ENCODE assay signal across 16 cellular contexts in genomic region chr1:151835596-151835995, GRCh38. TPM values are rescaled to one million over a fixed set of nuclear protein-coding genes. Genes with fewer than 3 reads are reported as not detected.
DNase-seq lines count a peak whose midpoint lies in the region; ATAC-seq and TF ChIP-seq lines count a peak whose summit lies in the region.
"Had no signal": no experiment of that assay in that cellular context is flagged by ENCODE, and none has a peak within 500 bp of the region (broad histone marks: within the 10 kb centered on the region; RNA-seq: fewer than 3 reads in every experiment).

No MANE protein-coding gene starts in this region.

- DNase-seq in Caco-2 (no peak), GF-D8 (lab: John Stamatoyannopoulos, UW) (no peak)
- no peak for DNase-seq in stimulated activated effector memory CD8-positive, alpha-beta T cell treated with anti-CD3 and anti-CD28 coated beads, Interleukin-12 subunit alpha, Interleukin-12 subunit beta, amount 100 ng/mL, for 72 hours (ENCODE audit: low spot score in 2 of 2)
- no peak for DNase-seq in activated CD4-positive, alpha-beta T cell treated with anti-CD3 and anti-CD28 coated beads, Interleukin-2, amount 50 U/mL, for 48 hours
- DNase-seq: EL, HFFc6, MG63, NCI-H1092 treated with DMSO at 0.1 percent for 48 hours, NCI-H1694, NCI-H2107, NCI-H226, NCI-H524 treated with DMSO at 0.1 percent for 48 hours, SHP77 had no signal

- H4K20me1 ChIP-seq in BLaER1 treated with 17β-estradiol and CSF1 and Interleukin-3, amounts not matched to agents 10 nM and 100 nM: peaks cover 0 to 37% (median 19%) of the 10 kb centered on the region in 11 experiments; a peak in 13 of 22 replicates

- peaks cover 22% of the 10 kb centered on the region for H3K4me1 Mint-ChIP-seq in Caco-2 (ENCODE audit: low read depth, unreplicated experiment)
- peaks cover 57% of the 10 kb centered on the region for H3K4me1 Mint-ChIP-seq in activated T-helper 17 cell treated with anti-CD3 and anti-CD28 coated beads, Interleukin-2, amount 50 U/mL, for 72 hours
- H3K4me1 Mint-ChIP-seq in stimulated activated effector memory CD8-positive, alpha-beta T cell treated with anti-CD3 and anti-CD28 coated beads, Interleukin-12 subunit alpha, Interleukin-12 subunit beta, amount 100 ng/mL, for 72 hours: peaks cover 83% of the 10 kb centered on the region

- no peaks in the 10 kb centered on the region for H3K27me3 Mint-ChIP-seq in Caco-2 (ENCODE audit: insufficient read depth, unreplicated experiment)
- no peaks in the 10 kb centered on the region for H3K27me3 Mint-ChIP-seq in activated T-helper 17 cell treated with anti-CD3 and anti-CD28 coated beads, Interleukin-2, amount 50 U/mL, for 72 hours

- no peaks in the 10 kb centered on the region for H3K36me3 ChIP-seq in BLaER1 treated with 17β-estradiol and CSF1 and Interleukin-3, amounts not matched to agents 10 nM and 100 nM
- no peaks in the 10 kb centered on the region for H3K36me3 ChIP-seq in Caco-2 (ENCODE audit: control insufficient read depth, insufficient read depth, low read length)
- H3K36me3 ChIP-seq: MG63 had no signal

- peaks cover 78 to 96% (median 92%) of the 10 kb centered on the region in 10 experiments for H3K4me1 ChIP-seq in BLaER1 treated with 17β-estradiol and CSF1 and Interleukin-3, amounts not matched to agents 10 nM and 100 nM
- peaks cover 20% of the 10 kb centered on the region for H3K4me1 ChIP-seq in Caco-2

- H3K9me3 Mint-ChIP-seq in Caco-2 (ENCODE audit: unreplicated experiment): no peaks in the 10 kb centered on the region
- H3K9me3 Mint-ChIP-seq in activated T-helper 17 cell treated with anti-CD3 and anti-CD28 coated beads, Interleukin-2, amount 50 U/mL, for 72 hours: no peaks in the 10 kb centered on the region
- H3K9me3 Mint-ChIP-seq in stimulated activated effector memory CD8-positive, alpha-beta T cell treated with anti-CD3 and anti-CD28 coated beads, Interleukin-12 subunit alpha, Interleukin-12 subunit beta, amount 100 ng/mL, for 72 hours: no peaks in the 10 kb centered on the region
- H3K9me3 Mint-ChIP-seq: HFFc6 had no signal

- H3K4me3 ChIP-seq in BLaER1 treated with 17β-estradiol and CSF1 and Interleukin-3, amounts not matched to agents 10 nM and 100 nM: no peak overlapping the region
- no peak overlapping the region for H3K4me3 ChIP-seq in Caco-2 (ENCODE audit: low read depth, low read length)
- H3K4me3 ChIP-seq: MG63 had no signal

- no peak for TF ChIP-seq CTCF in Caco-2 (IDR thresholded peaks at IDR 0.05; ENCODE audit: insufficient read depth in 1 of 2, low read depth in 1 of 2, low read length in 1 of 2, severe bottlenecking in 1 of 2, unreplicated experiment in 1 of 2)

- no peak overlapping the region for H3K27ac ChIP-seq in BLaER1 treated with 17β-estradiol and CSF1 and Interleukin-3, amounts not matched to agents 10 nM and 100 nM

- intact Hi-C loops in Caco-2 (cut with micrococcal nuclease; ENCODE audit: unreplicated experiment): loop anchor here (5.0 kb wide), 4 partner anchors 43 to 383 kb away; partner anchors contain the start of gene TDRKH

- no peak overlapping the region for H3K9ac ChIP-seq in BLaER1 treated with 17β-estradiol and CSF1 and Interleukin-3, amounts not matched to agents 10 nM and 100 nM

- peaks cover 37 to 50% (median 47%) of the 10 kb centered on the region in 11 experiments for H3K27me3 ChIP-seq in BLaER1 treated with 17β-estradiol and CSF1 and Interleukin-3, amounts not matched to agents 10 nM and 100 nM
- no peaks in the 10 kb centered on the region for H3K27me3 ChIP-seq in Caco-2 (replicated peaks; ENCODE audit: control insufficient read depth, insufficient read depth, low read length)
- H3K27me3 ChIP-seq: MG63 had no signal

- no peak for ATAC-seq in activated T-helper 17 cell treated with anti-CD3 and anti-CD28 coated beads, Interleukin-2, amount 50 U/mL, for 72 hours (replicated peaks)
- ATAC-seq in stimulated activated effector memory CD8-positive, alpha-beta T cell treated with anti-CD3 and anti-CD28 coated beads, Interleukin-12 subunit alpha, Interleukin-12 subunit beta, amount 100 ng/mL, for 72 hours: no peak
- no peak for ATAC-seq in HG02885 (IDR thresholded peaks at IDR 0.05; ENCODE audit: poor library complexity, unreplicated experiment)

- no peaks in the 10 kb centered on the region for H3K9me3 ChIP-seq in BLaER1 treated with 17β-estradiol and CSF1 and Interleukin-3, amounts not matched to agents 10 nM and 100 nM (replicated peaks in 1 of 11)
- H3K9me3 ChIP-seq in Caco-2: no peaks in the 10 kb centered on the region
- H3K9me3 ChIP-seq: MG63 had no signal

- BruUV-seq in Caco-2 (replicated peaks; lab: Mats Ljungman, UMichigan): no TSS peak

- no peak overlapping the region for H3K4me3 Mint-ChIP-seq in Caco-2 (ENCODE audit: unreplicated experiment)
- peak overlapping the region; percentile 87 for H3K4me3 Mint-ChIP-seq in activated T-helper 17 cell treated with anti-CD3 and anti-CD28 coated beads, Interleukin-2, amount 50 U/mL, for 72 hours
- no peak overlapping the region for H3K4me3 Mint-ChIP-seq in stimulated activated effector memory CD8-positive, alpha-beta T cell treated with anti-CD3 and anti-CD28 coated beads, Interleukin-12 subunit alpha, Interleukin-12 subunit beta, amount 100 ng/mL, for 72 hours
- H3K4me3 Mint-ChIP-seq: HFFc6 had no signal

- peak overlapping the region in 8 of 11 experiments; percentile 37 to 100 (median 96); a peak in 13 of 22 replicates for H3K4me2 ChIP-seq in BLaER1 treated with 17β-estradiol and CSF1 and Interleukin-3, amounts not matched to agents 10 nM and 100 nM

- H3K36me3 Mint-ChIP-seq in Caco-2 (ENCODE audit: insufficient read depth, unreplicated experiment): peaks cover 15% of the 10 kb centered on the region
- H3K36me3 Mint-ChIP-seq in activated T-helper 17 cell treated with anti-CD3 and anti-CD28 coated beads, Interleukin-2, amount 50 U/mL, for 72 hours (ENCODE audit: low read depth): peaks cover 28% of the 10 kb centered on the region
- H3K36me3 Mint-ChIP-seq in stimulated activated effector memory CD8-positive, alpha-beta T cell treated with anti-CD3 and anti-CD28 coated beads, Interleukin-12 subunit alpha, Interleukin-12 subunit beta, amount 100 ng/mL, for 72 hours: peaks cover 28% of the 10 kb centered on the region

- peak overlapping the region; percentile 45 for H3K27ac Mint-ChIP-seq in Caco-2 (ENCODE audit: unreplicated experiment)
- H3K27ac Mint-ChIP-seq in activated T-helper 17 cell treated with anti-CD3 and anti-CD28 coated beads, Interleukin-2, amount 50 U/mL, for 72 hours: no peak overlapping the region
- peak overlapping the region; percentile 95 for H3K27ac Mint-ChIP-seq in stimulated activated effector memory CD8-positive, alpha-beta T cell treated with anti-CD3 and anti-CD28 coated beads, Interleukin-12 subunit alpha, Interleukin-12 subunit beta, amount 100 ng/mL, for 72 hours
- H3K27ac Mint-ChIP-seq: HFFc6 had no signal

- CTCF ChIA-PET in Caco-2 (lab: Charles Lee): interaction anchor here (1.3 to 1.4 kb wide), 2 partner anchors 101 to 142 kb away, joined by 7 to 10 read pairs; no protein-coding TSS in a partner anchor

- POLR2A ChIA-PET in Caco-2 (lab: Charles Lee): no interaction called here

RNA-seq across cellular contexts. Expression of gene RORC, which starts 4.0 kb away (rescaled TPM):
- not detected in 2 replicates for total RNA-seq in Caco-2 (2022)
- 10 to 100 TPM; 39.5 to 55.2 TPM for total RNA-seq in activated T-helper 17 cell treated with anti-CD3 and anti-CD28 coated beads, Interleukin-2, amount 50 U/mL, for 72 hours
- total RNA-seq: HFFc6 had no signal

RNA-seq across cellular contexts. Expression of gene C2CD4D, which starts 4.0 kb away (rescaled TPM):
- total RNA-seq in Caco-2 (2022): 0.23 and 0.60 TPM in 2 replicates
- total RNA-seq in activated T-helper 17 cell treated with anti-CD3 and anti-CD28 coated beads, Interleukin-2, amount 50 U/mL, for 72 hours: 1 to 10 TPM; 3.9 to 5.6 TPM
- total RNA-seq: HFFc6 had no signal

RNA-seq across cellular contexts. Expression of gene THEM5, which starts 17.9 kb away (rescaled TPM):
- not detected in 2 replicates for total RNA-seq in Caco-2 (2022)
- total RNA-seq in activated T-helper 17 cell treated with anti-CD3 and anti-CD28 coated beads, Interleukin-2, amount 50 U/mL, for 72 hours: not detected
- total RNA-seq: HFFc6 had no signal

RNA-seq across cellular contexts. Expression of gene LINGO4, which starts 30.4 kb away (rescaled TPM):
- not detected in 2 replicates for total RNA-seq in Caco-2 (2022)
- total RNA-seq in activated T-helper 17 cell treated with anti-CD3 and anti-CD28 coated beads, Interleukin-2, amount 50 U/mL, for 72 hours: 1 to 10 TPM; 1.3 to 4.0 TPM
- total RNA-seq: HFFc6 had no signal

RNA-seq across cellular contexts. Expression of gene TDRKH, which starts 45.3 kb away (rescaled TPM):
- 12.6 and 15.0 TPM in 2 replicates for total RNA-seq in Caco-2 (2022)
- 10 to 100 TPM; 20.3 to 21.8 TPM for total RNA-seq in activated T-helper 17 cell treated with anti-CD3 and anti-CD28 coated beads, Interleukin-2, amount 50 U/mL, for 72 hours

Comparison
In these comparisons a context has a peak if more than half of its experiments do, and no peak if none do; other contexts are left out.
1. RNA of gene RORC, which starts 4.0 kb away (total RNA-seq): 39.5 to 55.2 TPM in activated T-helper 17 cell treated with anti-CD3 and anti-CD28 coated beads, Interleukin-2, amount 50 U/mL, for 72 hours; not detected in Caco-2; every median in the first group is over 10 times any median in the second.